Comparison of ENCODE assay signal across 16 cellular contexts in the genomic region with DNA sequence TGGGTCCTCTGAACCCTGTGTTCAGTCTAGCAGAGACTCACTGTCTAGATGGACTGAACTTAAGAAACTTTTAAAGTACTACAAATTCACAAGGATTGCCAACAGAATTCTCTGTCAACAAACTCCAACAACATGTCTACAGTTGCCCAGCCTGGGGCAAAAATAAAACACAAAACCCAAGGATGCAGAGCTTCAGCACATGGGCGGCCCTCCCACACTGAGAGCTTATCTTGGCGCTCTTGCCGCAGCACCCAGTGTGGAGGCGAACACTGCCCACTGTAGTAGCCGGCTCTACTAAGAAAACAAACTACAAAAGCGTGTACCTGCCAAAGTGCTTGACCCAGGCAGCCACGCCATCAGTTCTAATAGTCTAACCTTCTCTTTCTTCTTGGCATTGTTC.
"Had no signal": no experiment of that assay in that cellular context is flagged by ENCODE, and none has a peak within 500 bp of the region (broad histone marks: within the 10 kb centered on the region; RNA-seq: fewer than 3 reads in every experiment).

No MANE protein-coding gene starts in this region.

- H3K4me3 Mint-ChIP-seq: activated B cell treated with CpG ODN at 0.5 μM for 24 hours; activated CD8-positive, alpha-beta T cell treated with anti-CD3 and anti-CD28 coated beads for 36 hours; activated T-cell treated with anti-CD3 and anti-CD28 coated beads, Interleukin-2, amount 50 U/mL, for 4 hours; central memory CD8-positive, alpha-beta T cell; naive thymus-derived CD8-positive, alpha-beta T cell had no signal

- H3K27ac Mint-ChIP-seq: activated B cell treated with CpG ODN at 0.5 μM for 24 hours; activated CD8-positive, alpha-beta T cell treated with anti-CD3 and anti-CD28 coated beads for 36 hours; naive thymus-derived CD8-positive, alpha-beta T cell had no signal

- H3K36me3 Mint-ChIP-seq: naive thymus-derived CD8-positive, alpha-beta T cell had no signal

- H3K4me1 Mint-ChIP-seq: central memory CD8-positive, alpha-beta T cell had no signal

- ATAC-seq: activated CD8-positive, alpha-beta T cell treated with anti-CD3 and anti-CD28 coated beads for 36 hours; activated T-cell treated with anti-CD3 and anti-CD28 coated beads, Interleukin-2, amount 50 U/mL, for 4 hours; gastroesophageal sphincter; left colon; naive thymus-derived CD8-positive, alpha-beta T cell had no signal

- H3K9me3 ChIP-seq: gastroesophageal sphincter, heart right ventricle had no signal

- DNase-seq: activated B cell treated with CpG ODN at 0.5 μM for 24 hours; activated CD4-positive, alpha-beta T cell treated with anti-CD3 and anti-CD28 coated beads for 48 hours; activated CD8-positive, alpha-beta T cell treated with anti-CD3 and anti-CD28 coated beads for 36 hours; activated effector memory CD4-positive, alpha-beta T cell treated with Interleukin-2 at 50 U/mL for 16 hours; activated naive CD4-positive, alpha-beta T cell treated with anti-CD3 and anti-CD28 coated beads, Interleukin-2, amount 50 U/mL, for 16 hours; activated T-cell treated with anti-CD3 and anti-CD28 coated beads, Interleukin-2, amount 50 U/mL, for 4 hours; cortex of kidney; effector CD8-positive, alpha-beta T cell; heart right ventricle; left colon; naive thymus-derived CD8-positive, alpha-beta T cell; retina; stimulated activated CD4-positive, alpha-beta T cell treated with anti-CD3 and anti-CD28 coated beads, Interleukin-4, amount 100 ng/mL, for 24 hours; stimulated activated naive CD4-positive, alpha-beta T cell treated with Interleukin-2 at 50 U/mL for 16 hours had no signal

- H3K27me3 ChIP-seq: gastroesophageal sphincter, heart right ventricle had no signal

- H3K27ac ChIP-seq: gastroesophageal sphincter, heart right ventricle had no signal

- H3K9me3 Mint-ChIP-seq: activated B cell treated with CpG ODN at 0.5 μM for 24 hours; activated CD8-positive, alpha-beta T cell treated with anti-CD3 and anti-CD28 coated beads for 36 hours; activated T-cell treated with anti-CD3 and anti-CD28 coated beads, Interleukin-2, amount 50 U/mL, for 4 hours; central memory CD8-positive, alpha-beta T cell; naive thymus-derived CD8-positive, alpha-beta T cell had no signal

- H3K4me3 ChIP-seq: gastroesophageal sphincter, heart right ventricle had no signal
